20 cellular contexts compared by ENCODE assay signal in genomic region chr12:112973712-112974305, GRCh38. TPM values are rescaled to one million over a fixed set of nuclear protein-coding genes. Genes with fewer than 3 reads are reported as not detected.
DNase-seq lines count a peak whose midpoint lies in the region; ATAC-seq and TF ChIP-seq lines count a peak whose summit lies in the region.
"Had no signal": no experiment of that assay in that cellular context is flagged by ENCODE, and none has a peak within 500 bp of the region (broad histone marks: within the 10 kb centered on the region; RNA-seq: fewer than 3 reads in every experiment).

No MANE protein-coding gene starts in this region.

- peaks cover 30% of the 10 kb centered on the region for H3K36me3 Mint-ChIP-seq in CD4-positive, alpha-beta T cell (ENCODE audit: low read depth)
- H3K36me3 Mint-ChIP-seq in T-cell, result peaks cover 24% of the 10 kb centered on the region
- H3K36me3 Mint-ChIP-seq in memory B cell, result peaks cover 9% of the 10 kb centered on the region

- DNase-seq in CD4-positive, alpha-beta T cell, result no peak
- DNase-seq in Kasumi-1 (lab: John Stamatoyannopoulos, UW) (peak; percentile 18 to 29), T-cell (no peak), memory B cell (ENCODE audit: low spot score in 2 of 2) (no peak), NCI-H1092 (lab: John Stamatoyannopoulos, UW) (no peak)
- no peak for DNase-seq in stimulated activated CD4-positive, alpha-beta T cell treated with anti-CD3 and anti-CD28 coated beads, Interleukin-12 subunit alpha, Interleukin-12 subunit beta, amount 100 ng/mL, for 4 hours
- no peak for DNase-seq in activated effector memory CD4-positive, alpha-beta T cell treated with Interleukin-2 at 50 U/mL for 16 hours
- DNase-seq: activated CD4-positive, alpha-beta memory T cell treated with anti-CD3 and anti-CD28 coated beads, Interleukin-2, amount 10 ng/mL, durations not matched to agents 7 days and 5 days; activated naive CD8-positive, alpha-beta T cell treated with anti-CD3 and anti-CD28 coated beads for 36 hours; activated T-cell treated with anti-CD3 and anti-CD28 coated beads, Interleukin-2, amount 50 U/mL, for 48 hours; brain microvascular endothelial cell; DMS79 treated with DMSO at 0.1 percent for 48 hours; head of caudate nucleus; mesendoderm; NCI-H2081; NCI-H526; RPMI8226; SW 1271; thyroid gland had no signal

- ATAC-seq in CD4-positive, alpha-beta T cell (ENCODE audit: poor library complexity), result no peak
- ATAC-seq in T-cell (replicated peaks in 1 of 4) (no peak), memory B cell (ENCODE audit: low read depth) (no peak)

- no peaks in the 10 kb centered on the region for H3K27me3 Mint-ChIP-seq in CD4-positive, alpha-beta T cell
- H3K27me3 Mint-ChIP-seq in T-cell (no peaks in the 10 kb centered on the region), memory B cell (no peaks in the 10 kb centered on the region)
- H3K27me3 Mint-ChIP-seq: activated CD4-positive, alpha-beta memory T cell treated with anti-CD3 and anti-CD28 coated beads, Interleukin-2, amount 10 ng/mL, durations not matched to agents 7 days and 5 days; activated naive CD8-positive, alpha-beta T cell treated with anti-CD3 and anti-CD28 coated beads for 36 hours had no signal

- intact Hi-C loops in CD4-positive, alpha-beta T cell (cut with DNase I, micrococcal nuclease), result no loop called here

- POLR2A ChIA-PET in CD4-positive, alpha-beta T cell (lab: Charles Lee), result no interaction called here
- POLR2A ChIA-PET in T-cell (lab: Charles Lee), result no interaction called here

- H3K27me3 ChIP-seq in CD4-positive, alpha-beta T cell (ENCODE audit: control insufficient read depth, insufficient read depth, low read length), result no peaks in the 10 kb centered on the region
- H3K27me3 ChIP-seq: brain microvascular endothelial cell, thyroid gland had no signal

- H3K27ac ChIP-seq in CD4-positive, alpha-beta T cell (ENCODE audit: low read depth, low read length), result no peak overlapping the region
- H3K27ac ChIP-seq: brain microvascular endothelial cell, thyroid gland, VCaP had no signal

- TF ChIP-seq CTCF in CD4-positive, alpha-beta T cell (IDR thresholded peaks at IDR 0.05), result no peak

- peak overlapping the region; percentile 25 for H3K27ac Mint-ChIP-seq in CD4-positive, alpha-beta T cell
- H3K27ac Mint-ChIP-seq in T-cell (peak overlapping the region; percentile 35 to 41), memory B cell (peak overlapping the region; percentile 56)
- H3K27ac Mint-ChIP-seq: activated CD4-positive, alpha-beta memory T cell treated with anti-CD3 and anti-CD28 coated beads, Interleukin-2, amount 10 ng/mL, durations not matched to agents 7 days and 5 days; activated naive CD8-positive, alpha-beta T cell treated with anti-CD3 and anti-CD28 coated beads for 36 hours had no signal

- H3K4me3 Mint-ChIP-seq in CD4-positive, alpha-beta T cell, result no peak overlapping the region
- H3K4me3 Mint-ChIP-seq in T-cell, result no peak overlapping the region
- H3K4me3 Mint-ChIP-seq in memory B cell, result no peak overlapping the region
- H3K4me3 Mint-ChIP-seq: activated CD4-positive, alpha-beta memory T cell treated with anti-CD3 and anti-CD28 coated beads, Interleukin-2, amount 10 ng/mL, durations not matched to agents 7 days and 5 days; activated naive CD8-positive, alpha-beta T cell treated with anti-CD3 and anti-CD28 coated beads for 36 hours had no signal

- CTCF ChIA-PET in CD4-positive, alpha-beta T cell (lab: Charles Lee), result no interaction called here
- CTCF ChIA-PET in T-cell (lab: Charles Lee), result no interaction called here

- no peaks in the 10 kb centered on the region for H3K9me3 ChIP-seq in CD4-positive, alpha-beta T cell (ENCODE audit: control insufficient read depth, low read length)
- H3K9me3 ChIP-seq: thyroid gland had no signal

- peaks cover 17% of the 10 kb centered on the region for H3K4me1 Mint-ChIP-seq in CD4-positive, alpha-beta T cell (ENCODE audit: low read depth)
- H3K4me1 Mint-ChIP-seq in T-cell, result peaks cover 9 to 21% (median 11%) of the 10 kb centered on the region in 3 donors
- H3K4me1 Mint-ChIP-seq in memory B cell, result peaks cover 17% of the 10 kb centered on the region

- no peaks in the 10 kb centered on the region for H3K9me3 Mint-ChIP-seq in CD4-positive, alpha-beta T cell
- no peaks in the 10 kb centered on the region for H3K9me3 Mint-ChIP-seq in T-cell
- no peaks in the 10 kb centered on the region for H3K9me3 Mint-ChIP-seq in memory B cell
- H3K9me3 Mint-ChIP-seq: activated CD4-positive, alpha-beta memory T cell treated with anti-CD3 and anti-CD28 coated beads, Interleukin-2, amount 10 ng/mL, durations not matched to agents 7 days and 5 days; activated naive CD8-positive, alpha-beta T cell treated with anti-CD3 and anti-CD28 coated beads for 36 hours had no signal

RNA-seq across cellular contexts. Expression of gene OAS2, which starts 4.5 kb away (rescaled TPM):
- total RNA-seq in CD4-positive, alpha-beta T cell, result 10 to 100 TPM; 15.0 to 16.2 TPM
- total RNA-seq in T-cell, result 10 to 100 TPM; 44.8 to 75.5 (median 56.9) TPM

RNA-seq across cellular contexts. Expression of gene OAS3, which starts 35.5 kb away (rescaled TPM):
- 10 to 100 TPM; 13.9 to 14.5 TPM for total RNA-seq in CD4-positive, alpha-beta T cell
- total RNA-seq in T-cell, result 10 to 100 TPM; 18.4 to 38.5 (median 24.5) TPM

Comparison
In these comparisons a context has a peak if more than half of its experiments do, and no peak if none do; other contexts are left out.
1. DNase-seq: peak in Kasumi-1 (2 of 2); none in CD4-positive, alpha-beta T cell (0 of 10), T-cell (0 of 34), memory B cell (0 of 2), stimulated activated CD4-positive, alpha-beta T cell treated with anti-CD3 and anti-CD28 coated beads, Interleukin-12 subunit alpha, Interleukin-12 subunit beta, amount 100 ng/mL, for 4 hours (single experiment), activated effector memory CD4-positive, alpha-beta T cell treated with Interleukin-2 at 50 U/mL for 16 hours (single experiment) and NCI-H1092 (single experiment).
2. Peak in every context shown above with its lines, with median percentiles within 50 percentile points of each other: H3K27ac Mint-ChIP-seq.